In the genomic region with DNA sequence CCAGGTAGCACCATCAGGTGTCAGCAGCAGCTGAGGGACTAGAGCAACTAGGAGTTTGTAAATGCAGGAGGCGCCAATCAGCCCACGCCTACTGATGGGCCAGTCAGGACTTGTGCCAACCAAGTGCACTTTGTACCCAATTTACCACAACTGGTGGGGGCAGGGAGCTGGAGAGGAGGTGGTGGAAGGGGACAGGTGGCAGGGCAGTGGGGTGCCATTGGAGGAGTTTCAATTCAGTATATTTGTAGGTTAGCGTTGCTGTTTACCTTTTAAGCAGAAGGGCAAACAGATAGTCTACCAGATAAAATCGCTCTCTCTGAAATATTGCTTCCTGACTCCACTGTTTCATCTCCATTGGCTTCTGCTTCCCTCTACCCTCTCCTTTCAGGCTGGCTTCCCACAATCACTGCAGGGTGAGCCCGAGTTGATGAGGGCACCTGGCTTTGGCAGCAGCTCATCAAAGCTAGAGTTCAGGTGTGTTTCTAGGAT, we compare ENCODE assay signal across 11 cellular contexts.
DNase-seq lines count a peak whose midpoint lies in the region; FAIRE-seq and TF ChIP-seq lines count a peak whose summit lies in the region.
"Had no signal": no experiment of that assay in that cellular context is flagged by ENCODE, and none has a peak within 500 bp of the region (broad histone marks: within the 10 kb centered on the region; RNA-seq: fewer than 3 reads in every experiment).

No MANE protein-coding gene starts in this region.

- H3K4me1 ChIP-seq in duodenal mucosa (ENCODE audit: control insufficient read depth in 1 of 2, insufficient read depth in 2 of 2, low read length in 2 of 2) (peaks cover 24 to 38% of the 10 kb centered on the region in 2 donors), small intestine (ENCODE audit: control insufficient read depth in 2 of 2, insufficient read depth in 1 of 2, low read depth in 1 of 2, low read length in 1 of 2) (peaks cover 0 to 3% of the 10 kb centered on the region in 2 donors)

- no peak for TF ChIP-seq CTCF in CD14-positive monocyte (IDR thresholded peaks at IDR 0.05)

- no peak overlapping the region for H3K4me3 ChIP-seq in duodenal mucosa (ENCODE audit: low read depth in 1 of 2, low read length in 2 of 2)
- H3K4me3 ChIP-seq in small intestine (ENCODE audit: low read depth in 1 of 2, low read length in 2 of 2): no peak overlapping the region
- H3K4me3 ChIP-seq: cardiac muscle cell had no signal

- no peak for FAIRE-seq in small intestine (lab: Jason Lieb, UNC)

- H3K27me3 ChIP-seq in duodenal mucosa (ENCODE audit: control insufficient read depth in 1 of 2, insufficient read depth in 2 of 2, low read length in 2 of 2) (no peaks in the 10 kb centered on the region), small intestine (ENCODE audit: control insufficient read depth in 2 of 2, insufficient read depth in 2 of 2, low read length in 2 of 2) (no peaks in the 10 kb centered on the region)

- H3K27ac ChIP-seq in duodenal mucosa (ENCODE audit: low read depth, low read length): peak overlapping the region; percentile 5
- H3K27ac ChIP-seq in small intestine (ENCODE audit: low read depth in 1 of 2, low read length in 1 of 2): peak overlapping the region; percentile 59 to 77
- H3K27ac ChIP-seq: cardiac muscle cell had no signal

- no peak overlapping the region for H3K9ac ChIP-seq in duodenal mucosa (ENCODE audit: low read depth in 1 of 2, low read length in 2 of 2)

- H3K9me3 ChIP-seq in duodenal mucosa (ENCODE audit: control insufficient read depth in 1 of 2, low read length in 2 of 2) (no peaks in the 10 kb centered on the region), small intestine (ENCODE audit: control insufficient read depth, low read depth) (no peaks in the 10 kb centered on the region)

- no peaks in the 10 kb centered on the region for H3K36me3 ChIP-seq in duodenal mucosa (ENCODE audit: control insufficient read depth in 1 of 2, insufficient read depth in 2 of 2, low read length in 2 of 2)
- H3K36me3 ChIP-seq in small intestine (ENCODE audit: control insufficient read depth in 2 of 2, insufficient read depth in 2 of 2, low read length in 2 of 2): no peaks in the 10 kb centered on the region
- H3K36me3 ChIP-seq: cardiac muscle cell had no signal

- no peaks in the 10 kb centered on the region for H3K27me3 Mint-ChIP-seq in CD14-positive monocyte (ENCODE audit: low read depth in 3 of 3)

- 9 to 40% (median 35%) methylated on average over 5 of the region's 5 CpGs for WGBS in small intestine, 3 donors

- DNase-seq in NCI-H1092 treated with DMSO at 0.1 percent for 48 hours (lab: John Stamatoyannopoulos, UW): peak; percentile 95
- peak; percentile 96 for DNase-seq in NCI-H345 (lab: John Stamatoyannopoulos, UW)
- peak; percentile 96 for DNase-seq in small intestine
- no peak for DNase-seq in NK-92 treated with Interleukin-12 subunit alpha and Interleukin-12 subunit beta, amount 100 ng/mL, for 24 hours (lab: John Stamatoyannopoulos, UW)
- no peak for DNase-seq in medulla oblongata (ENCODE audit: extremely low spot score)
- no peak for DNase-seq in CD14-positive monocyte (ENCODE audit: low spot score)
- DNase-seq: Karpas-422, RPMI8226 had no signal

- H3K36me3 Mint-ChIP-seq in CD14-positive monocyte: no peaks in the 10 kb centered on the region
- H3K36me3 Mint-ChIP-seq: natural killer cell treated with Interleukin-12 subunit alpha and Interleukin-12 subunit beta and Interleukin-15 and Interleukin-18, amount 100 ng/mL, for 72 hours had no signal

- no peak overlapping the region for H3K4me3 Mint-ChIP-seq in CD14-positive monocyte
- H3K4me3 Mint-ChIP-seq: natural killer cell treated with Interleukin-12 subunit alpha and Interleukin-12 subunit beta and Interleukin-15 and Interleukin-18, amount 100 ng/mL, for 72 hours had no signal

- H3K27ac Mint-ChIP-seq in CD14-positive monocyte: peak overlapping the region in 1 of 7 donors; percentile 30
- H3K27ac Mint-ChIP-seq: natural killer cell treated with Interleukin-12 subunit alpha and Interleukin-12 subunit beta and Interleukin-15 and Interleukin-18, amount 100 ng/mL, for 72 hours had no signal

- intact Hi-C loops in CD14-positive monocyte (cut with micrococcal nuclease): no loop called here

- peaks cover 0 to 1% (median 0%) of the 10 kb centered on the region in 7 donors for H3K9me3 Mint-ChIP-seq in CD14-positive monocyte
- H3K9me3 Mint-ChIP-seq: natural killer cell treated with Interleukin-12 subunit alpha and Interleukin-12 subunit beta and Interleukin-15 and Interleukin-18, amount 100 ng/mL, for 72 hours had no signal

- peaks cover 12% of the 10 kb centered on the region for H3K4me1 Mint-ChIP-seq in CD14-positive monocyte

Comparison
In these comparisons a context has a peak if more than half of its experiments do, and no peak if none do; other contexts are left out.
1. DNase-seq: peak in NCI-H1092 treated with DMSO at 0.1 percent for 48 hours (single experiment), NCI-H345 (single experiment) and small intestine (single experiment); none in NK-92 treated with Interleukin-12 subunit alpha and Interleukin-12 subunit beta, amount 100 ng/mL, for 24 hours (single experiment), medulla oblongata (single experiment) and CD14-positive monocyte (single experiment).